Comparison of ENCODE assay signal across 8 cellular contexts in the genomic region with DNA sequence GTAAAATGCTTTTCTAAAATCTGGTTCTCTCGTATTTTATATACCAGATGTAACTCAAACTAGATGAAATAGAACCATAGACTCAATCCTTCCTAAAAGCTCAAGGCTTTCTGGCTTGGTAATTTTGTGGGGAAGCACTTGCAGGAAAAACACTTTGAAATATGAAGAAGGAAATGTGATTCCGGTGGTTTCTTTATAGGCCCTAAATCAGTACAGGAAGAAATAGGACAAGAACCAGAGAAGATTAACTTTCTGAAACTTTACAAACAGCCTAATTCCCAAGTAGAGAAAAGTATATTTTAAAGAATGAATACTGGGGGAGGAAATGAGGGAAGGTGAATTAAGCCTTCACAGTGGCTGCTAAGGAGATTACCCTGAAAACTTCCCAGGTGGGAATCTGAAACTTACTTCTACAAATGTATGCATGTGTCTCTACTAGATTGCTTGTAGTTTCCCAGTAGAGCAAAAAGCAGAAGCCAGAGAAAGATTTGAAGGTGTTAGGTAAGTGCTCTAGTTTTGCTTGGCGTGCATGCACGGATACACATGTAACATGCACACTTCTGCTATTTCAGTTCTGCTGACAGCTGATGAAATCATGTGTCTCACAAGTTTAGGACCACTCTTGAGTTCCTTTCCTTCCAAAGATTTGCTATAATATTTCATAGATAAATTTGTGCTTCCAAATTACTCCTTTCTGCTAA.
DNase-seq lines count a peak whose midpoint lies in the region; ATAC-seq and TF ChIP-seq lines count a peak whose summit lies in the region.

No MANE protein-coding gene starts in this region.

- H3K4me3 Mint-ChIP-seq in endothelial cell (ENCODE audit: unreplicated experiment) = no peak overlapping the region

- H3K27ac Mint-ChIP-seq in endothelial cell (ENCODE audit: unreplicated experiment) = no peak overlapping the region

- peak; percentile 75 for DNase-seq in GM10248 (ENCODE audit: extremely low spot score)
- DNase-seq in right atrium auricular region (ENCODE audit: low spot score) = no peak
- no peak for DNase-seq in endothelial cell (ENCODE audit: low spot score)
- no peak for DNase-seq in NCI-H1105 (lab: John Stamatoyannopoulos, UW)
- no peak for DNase-seq in NCI-H187 treated with DMSO at 0.1 percent for 48 hours (lab: John Stamatoyannopoulos, UW)
- DNase-seq in DMS 273 treated with DMSO at 0.1 percent for 48 hours (lab: John Stamatoyannopoulos, UW) = no peak

- no peaks in the 10 kb centered on the region for H3K36me3 Mint-ChIP-seq in endothelial cell (ENCODE audit: low read depth, unreplicated experiment)

- H3K27me3 Mint-ChIP-seq in endothelial cell (ENCODE audit: unreplicated experiment) = peaks cover 7% of the 10 kb centered on the region

- H3K9me3 Mint-ChIP-seq in endothelial cell (ENCODE audit: unreplicated experiment) = no peaks in the 10 kb centered on the region

- peak; percentile 85 for ATAC-seq in GM21526 (IDR thresholded peaks at IDR 0.05; ENCODE audit: low FRiP score, unreplicated experiment)
- peak; percentile 85 for ATAC-seq in HG03571 (IDR thresholded peaks at IDR 0.05; ENCODE audit: unreplicated experiment)

- peaks cover 0 to 96% of the 10 kb centered on the region in 2 donors for H3K4me1 ChIP-seq in right atrium auricular region

- no peaks in the 10 kb centered on the region for H3K27me3 ChIP-seq in right atrium auricular region

- H3K9me3 ChIP-seq in right atrium auricular region = no peaks in the 10 kb centered on the region

- POLR2A ChIA-PET in GM10248 (lab: Yijun Ruan, JAX) = interaction anchor here (1.5 kb wide), 1 partner anchor 21 kb away, joined by 3 read pairs; no protein-coding TSS in a partner anchor

- H3K36me3 ChIP-seq in right atrium auricular region = no peaks in the 10 kb centered on the region

- H3K27ac ChIP-seq in right atrium auricular region = peak overlapping the region; percentile 78 to 91

- TF ChIP-seq CTCF in GM10248 (IDR thresholded peaks at IDR 0.05; ENCODE audit: control extremely low read depth, extremely low read depth, low read depth, missing control alignments) (no peak), right atrium auricular region (IDR thresholded peaks at IDR 0.05) (no peak), endothelial cell (IDR thresholded peaks at IDR 0.05; ENCODE audit: unreplicated experiment) (no peak)

- CTCF ChIA-PET in GM10248 (lab: Yijun Ruan, JAX) = interaction anchor here (1.8 to 4.4 kb wide), 2 partner anchors 15 to 104 kb away, joined by 6 to 14 read pairs; no protein-coding TSS in a partner anchor

- no peak overlapping the region for H3K4me3 ChIP-seq in right atrium auricular region

- peaks cover 48% of the 10 kb centered on the region for H3K4me1 Mint-ChIP-seq in endothelial cell (ENCODE audit: unreplicated experiment)
